In genomic region chr3:113300596-113300995, GRCh38 we compare ENCODE assay signal across 18 cellular contexts.
DNase-seq lines count a peak whose midpoint lies in the region; ATAC-seq, FAIRE-seq and TF ChIP-seq lines count a peak whose summit lies in the region.
"Had no signal": no experiment of that assay in that cellular context is flagged by ENCODE, and none has a peak within 500 bp of the region (broad histone marks: within the 10 kb centered on the region; RNA-seq: fewer than 3 reads in every experiment).

No MANE protein-coding gene starts in this region.

- DNase-seq in GM19239 (ENCODE audit: insufficient read length, low spot score) (no peak), SK-N-SH (no peak), retinal pigment epithelial cell (ENCODE audit: low read depth) (peak; percentile 24), thyroid gland (no peak)
- DNase-seq: AML-193; Caco-2; Calu3; CD4-positive, alpha-beta T cell; CD8-positive, alpha-beta T cell; DMS79 treated with DMSO at 0.1 percent for 48 hours; GF-D8 had no signal

- H3F3A ChIP-seq in SK-N-SH (replicated peaks; ENCODE audit: insufficient read depth), result peaks cover 4% of the 10 kb centered on the region

- intact Hi-C loops in thyroid gland (cut with DNase I), result no loop called here

- H4K20me1 ChIP-seq in SK-N-SH (ENCODE audit: insufficient read depth), result no peaks in the 10 kb centered on the region
- H4K20me1 ChIP-seq: BLaER1 treated with 17β-estradiol and CSF1 and Interleukin-3, amounts not matched to agents 10 nM and 100 nM had no signal

- no peaks in the 10 kb centered on the region for H3K27me3 ChIP-seq in SK-N-SH (ENCODE audit: insufficient read depth)
- no peaks in the 10 kb centered on the region for H3K27me3 ChIP-seq in thyroid gland
- H3K27me3 ChIP-seq: BLaER1 treated with 17β-estradiol and CSF1 and Interleukin-3, amounts not matched to agents 10 nM and 100 nM had no signal

- TF ChIP-seq EP300 in SK-N-SH (IDR thresholded peaks at IDR 0.05; ENCODE audit: borderline replicate concordance in 1 of 2, low read depth in 1 of 2, low read length in 1 of 2), result peak in 1 of 2 experiments; percentile 92; a peak in 2 of 4 replicates

- no peak for TF ChIP-seq POLR2A in thyroid gland (IDR thresholded peaks at IDR 0.05)

- TF ChIP-seq RAD21 in SK-N-SH (IDR thresholded peaks at IDR 0.05; ENCODE audit: low read length), result no peak

- POLR2A ChIA-PET in SK-N-SH (lab: Yijun Ruan, JAX), result no interaction called here

- WGBS in SK-N-SH (ENCODE audit: low lambda C conversion rate), result 21% methylated on average over 2 of the region's 2 CpGs
- 95% methylated on average over 2 of the region's 2 CpGs for WGBS in thyroid gland, 2 donors

- H3K4me1 ChIP-seq in SK-N-SH (ENCODE audit: control insufficient read depth in 1 of 2, insufficient read depth in 2 of 2, low read depth in 1 of 2, low read length in 1 of 2) (peaks cover 0 to 15% of the 10 kb centered on the region in 2 experiments; a peak in 2 of 4 replicates), thyroid gland (no peaks in the 10 kb centered on the region)
- H3K4me1 ChIP-seq: A549; BLaER1 treated with 17β-estradiol and CSF1 and Interleukin-3, amounts not matched to agents 10 nM and 100 nM; Caco-2 had no signal

- CTCF ChIA-PET in SK-N-SH (lab: Yijun Ruan, JAX), result interaction anchor here (1.1 to 6.1 kb wide), 2 partner anchors 12 to 25 kb away, joined by 3 to 38 read pairs; no protein-coding TSS in a partner anchor

- H3K9ac ChIP-seq in SK-N-SH, result no peak overlapping the region
- H3K9ac ChIP-seq: BLaER1 treated with 17β-estradiol and CSF1 and Interleukin-3, amounts not matched to agents 10 nM and 100 nM had no signal

- H3K79me2 ChIP-seq in SK-N-SH (ENCODE audit: insufficient read depth), result no peaks in the 10 kb centered on the region

- no peaks in the 10 kb centered on the region for H3K9me2 ChIP-seq in SK-N-SH

- no peak overlapping the region for H2AFZ ChIP-seq in SK-N-SH (ENCODE audit: low read depth)

- peak; percentile 26 for FAIRE-seq in GM19239 (lab: Jason Lieb, UNC)
- FAIRE-seq: A549, D721Med, GM12891 had no signal

- no peak overlapping the region for H3K4me2 ChIP-seq in SK-N-SH
- H3K4me2 ChIP-seq: A549; BLaER1 treated with 17β-estradiol and CSF1 and Interleukin-3, amounts not matched to agents 10 nM and 100 nM had no signal

- no peak overlapping the region for H3K4me3 ChIP-seq in SK-N-SH (ENCODE audit: low read depth in 2 of 2, low read length in 1 of 2)
- no peak overlapping the region for H3K4me3 ChIP-seq in retinal pigment epithelial cell (ENCODE audit: low read length)
- no peak overlapping the region for H3K4me3 ChIP-seq in thyroid gland (replicated peaks in 1 of 3)
- H3K4me3 ChIP-seq: A549; BLaER1 treated with 17β-estradiol and CSF1 and Interleukin-3, amounts not matched to agents 10 nM and 100 nM had no signal

- H3K36me3 ChIP-seq in SK-N-SH (replicated peaks in 1 of 2; ENCODE audit: control insufficient read depth in 1 of 2, insufficient read depth in 2 of 2, low read length in 1 of 2) (peaks cover 0 to 9% of the 10 kb centered on the region in 2 experiments), thyroid gland (no peaks in the 10 kb centered on the region)

- TF ChIP-seq CTCF in SK-N-SH (IDR thresholded peaks at IDR 0.05) (no peak), retinal pigment epithelial cell (conservative IDR thresholded peaks at IDR 0.05; ENCODE audit: low read depth, low read length) (no peak), thyroid gland (IDR thresholded peaks at IDR 0.05) (no peak)

- H3K27ac ChIP-seq in SK-N-SH (ENCODE audit: low read depth in 2 of 2, low read length in 1 of 2) (peak overlapping the region in 1 of 2 experiments; percentile 60; a peak in 2 of 4 replicates), thyroid gland (no peak overlapping the region)
- H3K27ac ChIP-seq: 22Rv1; A549; BLaER1 treated with 17β-estradiol and CSF1 and Interleukin-3, amounts not matched to agents 10 nM and 100 nM; C4-2B had no signal

- no peak for ATAC-seq in HG02870 (IDR thresholded peaks at IDR 0.05; ENCODE audit: unreplicated experiment)
- ATAC-seq: A549; CD8-positive, alpha-beta T cell had no signal

- H3K9me3 ChIP-seq in SK-N-SH (no peaks in the 10 kb centered on the region), thyroid gland (no peaks in the 10 kb centered on the region)
- H3K9me3 ChIP-seq: A549; BLaER1 treated with 17β-estradiol and CSF1 and Interleukin-3, amounts not matched to agents 10 nM and 100 nM; Caco-2 had no signal

TF ChIP-seq in SK-N-SH, 30 proteins besides CTCF, POLR2A, EP300 and RAD21:
- peak; percentile 50; the same call in 1 of the 2 replicates for TF ChIP-seq FOXJ3 (CRISPR knock-in tag; IDR thresholded peaks at IDR 0.05)
- 0 out of 2 replicates have a peak, but pooled peaks have one; percentile 15 for TF ChIP-seq POLR2AphosphoS5 (IDR thresholded peaks at IDR 0.05; ENCODE audit: low read depth, low read length)
- no peak for TF ChIP-seq USF1 (IDR thresholded peaks at IDR 0.05; ENCODE audit: borderline replicate concordance, low read depth)
- peak; percentile 76 for TF ChIP-seq RCOR1 (IDR thresholded peaks at IDR 0.05; ENCODE audit: low read length)
- peak; percentile 39; the same call in 1 of the 2 replicates for TF ChIP-seq NFIC (IDR thresholded peaks at IDR 0.05; ENCODE audit: borderline replicate concordance)
- peak; percentile 28; the same call in 1 of the 2 replicates for TF ChIP-seq MXI1 (IDR thresholded peaks at IDR 0.05; ENCODE audit: low read depth, low read length)
- peak; percentile 66 for TF ChIP-seq CHD2 (IDR thresholded peaks at IDR 0.05; ENCODE audit: low read length, partially characterized antibody)
- peak; percentile 58; the same call in 1 of the 2 replicates for TF ChIP-seq GATA2 (CRISPR knock-in tag; IDR thresholded peaks at IDR 0.05)
- TF ChIP-seq RXRA (IDR thresholded peaks at IDR 0.05; ENCODE audit: borderline replicate concordance, low read depth), result no peak
- peak; percentile 62; the same call in 1 of the 2 replicates for TF ChIP-seq TEAD4 (IDR thresholded peaks at IDR 0.05; ENCODE audit: borderline replicate concordance, insufficient read depth)
- 0 out of 2 replicates have a peak, but pooled peaks have one; percentile 16 for TF ChIP-seq TCF12 (IDR thresholded peaks at IDR 0.05)
TF ChIP-seq in SK-N-SH: peak in this region for 9.
